ENCODE assay signal across 8 cellular contexts in the genomic region with DNA sequence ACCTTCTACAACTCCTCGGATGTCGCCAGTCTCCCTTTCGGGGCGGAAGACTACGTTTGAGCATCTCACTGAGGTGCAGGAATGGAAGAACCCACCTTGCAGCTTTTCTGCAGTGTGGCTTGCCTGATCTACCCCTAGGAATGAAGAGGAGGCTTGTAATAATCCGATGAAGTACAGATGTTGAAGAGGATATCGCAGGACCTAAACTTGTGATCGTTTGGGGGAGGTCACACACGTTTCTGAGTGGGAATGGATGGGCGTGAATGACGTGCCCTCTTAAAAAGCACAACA. TPM values are rescaled to one million over a fixed set of nuclear protein-coding genes. Genes with fewer than 3 reads are reported as not detected.
DNase-seq lines count a peak whose midpoint lies in the region; ATAC-seq and TF ChIP-seq lines count a peak whose summit lies in the region.

No MANE protein-coding gene starts in this region.

- DNase-seq in AG10803 (ENCODE audit: low read depth), result no peak
- DNase-seq in SW480 (ENCODE audit: low spot score), result peak; percentile 18
- DNase-seq in esophagus muscularis mucosa (ENCODE audit: extremely low spot score), result no peak
- no peak for DNase-seq in GM13976 (ENCODE audit: low spot score)

- no peak for TF ChIP-seq CTCF in AG10803 (conservative IDR thresholded peaks at IDR 0.05; ENCODE audit: low read length)
- no peak for TF ChIP-seq CTCF in esophagus muscularis mucosa (IDR thresholded peaks at IDR 0.05)
- no peak for TF ChIP-seq CTCF in GM13976 (IDR thresholded peaks at IDR 0.05; ENCODE audit: borderline replicate concordance, control extremely low read depth, extremely low read depth, insufficient read depth, missing control alignments)

- no peak for TF ChIP-seq POLR2A in esophagus muscularis mucosa (IDR thresholded peaks at IDR 0.05; ENCODE audit: low read depth)

- H3K4me3 ChIP-seq in AG10803 (ENCODE audit: low read length), result peak overlapping the region; percentile 88
- peak overlapping the region; percentile 78 to 91 (median 86) for H3K4me3 ChIP-seq in esophagus muscularis mucosa
- H3K4me3 ChIP-seq in rectal smooth muscle tissue (ENCODE audit: low read length), result peak overlapping the region; percentile 98

- intact Hi-C loops in esophagus muscularis mucosa (cut with DNase I), result loop anchor here (10.0 kb wide), 2 partner anchors 237 to 243 kb away; partner anchors contain the start of genes TENT5C and TRIM45

- H3K27me3 ChIP-seq in esophagus muscularis mucosa (no peaks in the 10 kb centered on the region), rectal smooth muscle tissue (ENCODE audit: control insufficient read depth, insufficient read depth, low read length) (no peaks in the 10 kb centered on the region)

- in situ Hi-C loops in GM13976 (cut with MboI; ENCODE audit: low sequenced_read_pairs, unreplicated experiment), result no loop called here

- H3K27ac ChIP-seq in esophagus muscularis mucosa (replicated peaks in 1 of 4), result peak overlapping the region; percentile 91 to 99 (median 98)
- H3K27ac ChIP-seq in rectal smooth muscle tissue (ENCODE audit: low read depth, low read length), result peak overlapping the region; percentile 96

- WGBS in esophagus muscularis mucosa, result 2% methylated on average over 6 of the region's 11 CpGs

- ATAC-seq in GM21723 (IDR thresholded peaks at IDR 0.05; ENCODE audit: unreplicated experiment) (peak; percentile 4), HG03469 (IDR thresholded peaks at IDR 0.05; ENCODE audit: unreplicated experiment) (no peak), HG03342 (IDR thresholded peaks at IDR 0.05; ENCODE audit: unreplicated experiment) (no peak)

- H3K9me3 ChIP-seq in esophagus muscularis mucosa, result no peaks in the 10 kb centered on the region

- peak overlapping the region; percentile 0 for H3K9ac ChIP-seq in rectal smooth muscle tissue (ENCODE audit: low read length)

- no peak for TF ChIP-seq EP300 in esophagus muscularis mucosa (IDR thresholded peaks at IDR 0.05)

- H3K36me3 ChIP-seq in esophagus muscularis mucosa (no peaks in the 10 kb centered on the region), rectal smooth muscle tissue (ENCODE audit: control insufficient read depth, insufficient read depth, low read length) (no peaks in the 10 kb centered on the region)

- H3K4me1 ChIP-seq in esophagus muscularis mucosa, result peaks cover 32 to 67% (median 65%) of the 10 kb centered on the region in 4 donors
- peaks cover 3% of the 10 kb centered on the region for H3K4me1 ChIP-seq in rectal smooth muscle tissue (ENCODE audit: control insufficient read depth, insufficient read depth, low read length)

RNA-seq across cellular contexts. Expression of gene MAN1A2, which starts 0.5 kb away (rescaled TPM):
- 10 to 100 TPM; 45.4 to 51.7 (median 48.3) TPM for total RNA-seq in esophagus muscularis mucosa
